Comparison of ENCODE assay signal across 29 cellular contexts in the genomic region with DNA sequence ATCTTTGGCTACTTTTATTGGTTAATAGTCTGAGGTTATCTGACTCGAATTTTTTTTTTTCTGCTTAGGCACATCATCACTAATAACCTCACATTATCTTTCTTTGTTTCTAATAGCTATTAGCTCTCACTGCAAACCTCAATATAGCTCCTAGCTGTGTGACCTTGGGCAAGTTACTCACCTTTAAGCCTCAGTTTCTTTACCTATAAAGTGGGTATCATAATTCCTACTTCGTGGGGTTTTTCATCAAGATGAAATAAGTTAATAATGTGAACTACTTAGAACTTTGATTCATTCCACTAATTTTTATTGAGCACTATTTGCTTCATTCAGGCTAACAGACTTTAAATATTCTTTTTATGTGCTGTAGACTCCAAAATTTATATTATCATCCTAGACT.
"Had no signal": no experiment of that assay in that cellular context is flagged by ENCODE, and none has a peak within 500 bp of the region (broad histone marks: within the 10 kb centered on the region; RNA-seq: fewer than 3 reads in every experiment).

No MANE protein-coding gene starts in this region.

- H3K4me3 ChIP-seq: colonic mucosa, coronary artery, dorsolateral prefrontal cortex, esophagus muscularis mucosa, esophagus squamous epithelium, gastrocnemius medialis, gastroesophageal sphincter, heart left ventricle, heart right ventricle had no signal

- H3K27ac ChIP-seq: colonic mucosa, coronary artery, dorsolateral prefrontal cortex, epithelial cell of prostate, esophagus muscularis mucosa, esophagus squamous epithelium, foreskin keratinocyte, gastrocnemius medialis, gastroesophageal sphincter, heart left ventricle, heart right ventricle had no signal

- H3K4me1 Mint-ChIP-seq: endodermal cell had no signal

- H3K27me3 ChIP-seq: colonic mucosa, dorsolateral prefrontal cortex, esophagus muscularis mucosa, esophagus squamous epithelium, foreskin keratinocyte, gastrocnemius medialis, gastroesophageal sphincter, heart left ventricle, heart right ventricle had no signal

- H3K27me3 Mint-ChIP-seq: dendritic cell treated with granulocyte-macrophage colony-stimulating factor and Interleukin-4, amounts not matched to agents 40 ng/mL and 50 ng/mL, for 4 days; effector memory CD8-positive, alpha-beta T cell had no signal

- H3K36me3 ChIP-seq: colonic mucosa had no signal

- H3K9me3 ChIP-seq: colonic mucosa, esophagus muscularis mucosa, gastrocnemius medialis, gastroesophageal sphincter had no signal

- ATAC-seq: effector memory CD8-positive, alpha-beta T cell; esophagus mucosa; foreskin keratinocyte; gastrocnemius medialis; gastroesophageal sphincter; heart left ventricle; heart right ventricle had no signal

- H3K4me1 ChIP-seq: colonic mucosa, esophagus muscularis mucosa, esophagus squamous epithelium, foreskin keratinocyte, gastrocnemius medialis, gastroesophageal sphincter, heart right ventricle had no signal

- FAIRE-seq: colon, endometrium, endothelial cell of umbilical vein, frontal cortex had no signal

- H3K4me3 Mint-ChIP-seq: dendritic cell treated with granulocyte-macrophage colony-stimulating factor and Interleukin-4, amounts not matched to agents 40 ng/mL and 50 ng/mL, for 4 days; effector memory CD8-positive, alpha-beta T cell; endodermal cell had no signal

- DNase-seq: colonic mucosa; cortex of kidney; dermis blood vessel endothelial cell; dorsolateral prefrontal cortex; effector CD4-positive, alpha-beta T cell; effector CD8-positive, alpha-beta T cell; effector memory CD4-positive, alpha-beta T cell; effector memory CD8-positive, alpha-beta T cell; endodermal cell; erythroblast; esophagus squamous epithelium; foreskin fibroblast; foreskin keratinocyte; foreskin melanocyte; gastrocnemius medialis; glutamatergic neuron; head of caudate nucleus; heart left ventricle; heart right ventricle had no signal

- H3K27ac Mint-ChIP-seq: dendritic cell treated with granulocyte-macrophage colony-stimulating factor and Interleukin-4, amounts not matched to agents 40 ng/mL and 50 ng/mL, for 4 days; effector memory CD8-positive, alpha-beta T cell; endodermal cell had no signal

- H3K9me3 Mint-ChIP-seq: dendritic cell treated with granulocyte-macrophage colony-stimulating factor and Interleukin-4, amounts not matched to agents 40 ng/mL and 50 ng/mL, for 4 days; effector memory CD8-positive, alpha-beta T cell; endodermal cell had no signal
